In genomic region chr19:7829561-7830271, GRCh38 we compare ENCODE assay signal across 8 cellular contexts. TPM values are rescaled to one million over a fixed set of nuclear protein-coding genes. Genes with fewer than 3 reads are reported as not detected.
DNase-seq lines count a peak whose midpoint lies in the region; ATAC-seq, FAIRE-seq and TF ChIP-seq lines count a peak whose summit lies in the region.

Gene EVI5L, plus strand, starts transcription at chr19:7830218. Its CDS starts 16,325 bp downstream, at chr19:7846543.

- H3K9ac ChIP-seq in HepG2 (ENCODE audit: insufficient read depth, low read depth, low read length) = peak within 1 kb of the TSS; percentile 42; the same call in 1 of the 2 replicates

- TF ChIP-seq POLR2A in HepG2 (IDR thresholded peaks at IDR 0.05; ENCODE audit: insufficient read depth in 1 of 2, low read depth in 2 of 2, low read length in 2 of 2) = no peak

- no peaks in the 10 kb centered on the region for H3K27me3 ChIP-seq in dorsolateral prefrontal cortex
- H3K27me3 ChIP-seq in HepG2 (ENCODE audit: control insufficient read depth in 1 of 2, insufficient read depth in 2 of 2, low read length in 2 of 2) = peaks cover 1 to 4% of the 10 kb centered on the region in 2 experiments; a peak in 2 of 5 replicates

- H4K20me1 ChIP-seq in HepG2 (ENCODE audit: insufficient read depth, low read length) = no peaks in the 10 kb centered on the region

- H2AFZ ChIP-seq in HepG2 (ENCODE audit: low read length) = no peak within 1 kb of the TSS

- POLR2A ChIA-PET in HepG2 (lab: Yijun Ruan, JAX) = no interaction called here

- no peaks in the 10 kb centered on the region for H3K36me3 ChIP-seq in HepG2 (replicated peaks in 1 of 2; ENCODE audit: control insufficient read depth in 1 of 2, insufficient read depth in 2 of 2, low read length in 2 of 2)

- BruUV-seq in HepG2 (replicated peaks; lab: Mats Ljungman, UMichigan) = no TSS peak

- intact Hi-C loops in dorsolateral prefrontal cortex (cut with DNase I) = loop anchor here (2.0 to 5.0 kb wide), 3 partner anchors 38 to 1092 kb away; partner anchors contain the start of genes GPR108 (in 1 of the 2), MAP2K7 (in 1 of the 2) and TRIP10 (in 1 of the 2)
- intact Hi-C loops in HepG2 (cut with micrococcal nuclease; ENCODE audit: unreplicated experiment) = no loop called here

- ATAC-seq in GM19397 (IDR thresholded peaks at IDR 0.05; ENCODE audit: unreplicated experiment) (peak; percentile 81), HG03565 (IDR thresholded peaks at IDR 0.05; ENCODE audit: unreplicated experiment) (peak; percentile 83), HepG2 (peak; percentile 92)

- TF ChIP-seq EP300 in HepG2 (IDR thresholded peaks at IDR 0.05; ENCODE audit: low read depth in 2 of 2, low read length in 2 of 2) (no peak), HepG2 (CRISPR knock-in tag; IDR thresholded peaks at IDR 0.05; ENCODE audit: borderline replicate concordance) (no peak)

- no peaks in the 10 kb centered on the region for H3K79me2 ChIP-seq in HepG2 (ENCODE audit: insufficient read depth, low read length)

- in situ Hi-C loops in HepG2 (cut with HindIII; ENCODE audit: extremely low pct_ligation_motif_present, low pct_unique_long_range_greater_than_20kb) = no loop called here

- TF ChIP-seq RAD21 in HepG2 (CRISPR knock-in tag; IDR thresholded peaks at IDR 0.05) = no peak

- no peaks in the 10 kb centered on the region for H3K9me3 ChIP-seq in HepG2 (ENCODE audit: low read length)

- H3K27ac ChIP-seq in dorsolateral prefrontal cortex (peak within 1 kb of the TSS in 39 of 59 donors; percentile 12 to 87 (median 57)), HepG2 (ENCODE audit: extremely low read length, insufficient read depth, low read length) (no peak within 1 kb of the TSS)

- H3K4me1 ChIP-seq in HepG2 (ENCODE audit: insufficient read depth, low read length) = peaks cover 41% of the 10 kb centered on the region

- CTCF ChIA-PET in HepG2 (lab: Yijun Ruan, JAX; ENCODE audit: low intra/inter-chr PET ratio, low total read pairs) = no interaction called here

- FAIRE-seq in HepG2 (lab: Jason Lieb, UNC) = peak; percentile 98

- peak within 1 kb of the TSS; percentile 68 for H3K4me2 ChIP-seq in HepG2 (ENCODE audit: low read depth, low read length)

- peak within 1 kb of the TSS; percentile 36 to 84 (median 72) for H3K4me3 ChIP-seq in dorsolateral prefrontal cortex
- H3K4me3 ChIP-seq in HepG2 (replicated peaks in 1 of 3; ENCODE audit: insufficient read depth in 1 of 3, low read depth in 2 of 3, low read length in 3 of 3) = peak within 1 kb of the TSS; percentile 57 to 74 (median 73)

- peak in 14 of 56 donors; percentile 6 to 45 (median 16) for TF ChIP-seq CTCF in dorsolateral prefrontal cortex (IDR thresholded peaks at IDR 0.05 in 54 of 56, conservative IDR thresholded peaks at IDR 0.05 in 2 of 56; ENCODE audit: low read depth in 1 of 56, partially characterized antibody in 56 of 56)
- peak; percentile 32; the same call in 1 of the 2 replicates for TF ChIP-seq CTCF in HepG2 (CRISPR knock-in tag; IDR thresholded peaks at IDR 0.05)

- WGBS in HepG2 (ENCODE audit: low lambda C conversion rate) = 0% methylated on average over 25 of the region's 45 CpGs

- DNase-seq in C1 segment of cervical spinal cord (lab: John Stamatoyannopoulos, UW) (peak; percentile 99 to 100 (median 100)), NCI-H748 treated with DMSO at 0.1 percent for 48 hours (lab: John Stamatoyannopoulos, UW) (peak; percentile 97), dorsolateral prefrontal cortex (peak; percentile 99 to 100 (median 100)), HepG2 (ENCODE audit: low spot score) (peak; percentile 99)
- peak; percentile 100 for DNase-seq in activated CD4-positive, alpha-beta T cell treated with anti-CD3 and anti-CD28 coated beads, Interleukin-2, amount 50 U/mL, for 48 hours
- peak; percentile 99 for DNase-seq in stimulated activated CD4-positive, alpha-beta T cell treated with anti-CD3 and anti-CD28 coated beads, Interleukin-2, amount 100 ng/mL, for 48 hours

TF ChIP-seq in HepG2, 621 proteins besides CTCF, POLR2A, EP300 and RAD21 (continues in another document):
- TF ChIP-seq PAXIP1 (CRISPR knock-in tag; conservative IDR thresholded peaks at IDR 0.05) = no peak
- peak; percentile 34; the same call in 1 of the 2 replicates for TF ChIP-seq ZNF788 (CRISPR knock-in tag; IDR thresholded peaks at IDR 0.05; ENCODE audit: borderline replicate concordance)
- no peak for TF ChIP-seq REPIN1 (CRISPR knock-in tag; IDR thresholded peaks at IDR 0.05; ENCODE audit: borderline replicate concordance, low read depth)
- no peak for TF ChIP-seq ZNF207 (IDR thresholded peaks at IDR 0.05; ENCODE audit: borderline replicate concordance)
- TF ChIP-seq ELF3 (CRISPR knock-in tag; IDR thresholded peaks at IDR 0.05) = 0 out of 2 replicates have a peak, but pooled peaks have one; percentile 1
- peak; percentile 87; the same call in 1 of the 2 replicates for TF ChIP-seq FOXK1 (CRISPR knock-in tag; IDR thresholded peaks at IDR 0.05; ENCODE audit: borderline replicate concordance, low read depth)
- TF ChIP-seq NR2F6 (IDR thresholded peaks at IDR 0.05) = no peak
- no peak for TF ChIP-seq NR2F6 (CRISPR knock-in tag; IDR thresholded peaks at IDR 0.05)
- TF ChIP-seq SP2 (CRISPR knock-in tag; IDR thresholded peaks at IDR 0.05) = peak; percentile 96
- no peak for TF ChIP-seq ZNF775 (CRISPR knock-in tag; IDR thresholded peaks at IDR 0.05; ENCODE audit: borderline replicate concordance)
- TF ChIP-seq ZFY (CRISPR knock-in tag; IDR thresholded peaks at IDR 0.05) = peak; percentile 51; the same call in 1 of the 2 replicates
- peak; percentile 71 for TF ChIP-seq ELF1 (CRISPR knock-in tag; IDR thresholded peaks at IDR 0.05)
- peak; percentile 74 for TF ChIP-seq YY1 (IDR thresholded peaks at IDR 0.05; ENCODE audit: insufficient read depth, insufficient replicate concordance, low read depth, low read length)
- TF ChIP-seq SAP130 (CRISPR knock-in tag; IDR thresholded peaks at IDR 0.05; ENCODE audit: low read depth) = peak; percentile 52
- TF ChIP-seq RBM39 (IDR thresholded peaks at IDR 0.05; ENCODE audit: low read depth, low read length, poor library complexity, severe bottlenecking) = peak; percentile 59
- no peak for TF ChIP-seq KDM4B (CRISPR knock-in tag; IDR thresholded peaks at IDR 0.05)
- peak; percentile 49 for TF ChIP-seq POGZ (CRISPR knock-in tag; IDR thresholded peaks at IDR 0.05)

RNA-seq across cellular contexts. Expression of gene EVI5L, which starts in this region (rescaled TPM):
- 10 to 100 TPM; 47.6 to 92.0 (median 62.5) TPM for total RNA-seq in dorsolateral prefrontal cortex
- 1.3 and 1.7 TPM in 2 replicates for total RNA-seq in HepG2 (2016; rRNA removed; fragmentation: Illumina TruSeq; extraction: Trizol)
- 0.61 and 0.62 TPM in 2 replicates for total RNA-seq in HepG2 (2016; cell fraction: cytosol; rRNA removed; fragmentation: Illumina TruSeq; extraction: Trizol; ENCODE audit: low read depth)
- total RNA-seq in HepG2 (2016; cell fraction: insoluble cytoplasmic fraction; rRNA removed; fragmentation: Illumina TruSeq; extraction: Trizol) = 1.1 and 1.6 TPM in 2 replicates
- total RNA-seq in HepG2 (2016; cell fraction: membrane; rRNA removed; fragmentation: Illumina TruSeq; extraction: Trizol) = 1.6 and 1.7 TPM in 2 replicates
- total RNA-seq in HepG2 (2016; cell fraction: nucleus; rRNA removed; fragmentation: Illumina TruSeq; extraction: Trizol) = 1.2 and 1.7 TPM in 2 replicates
- polyA plus RNA-seq in HepG2 (2011; rRNA removed) = 2.4 and 3.1 TPM in 2 replicates
- 2.1 and 2.9 TPM in 2 replicates for polyA plus RNA-seq in HepG2 (2011; cell fraction: cytosol; rRNA removed)
- polyA plus RNA-seq in HepG2 (2011; cell fraction: nucleus; rRNA removed) = 8.0 and 8.2 TPM in 2 replicates
- 3.2 TPM in 2 replicates for polyA plus RNA-seq in HepG2 (2012)
- 0.58 and 0.84 TPM in 2 replicates for polyA plus RNA-seq in HepG2 (2016; cell fraction: cytosol; fragmentation: Illumina TruSeq; extraction: Trizol; ENCODE audit: low read depth)
- polyA plus RNA-seq in HepG2 (2016; cell fraction: insoluble cytoplasmic fraction; fragmentation: Illumina TruSeq; extraction: Trizol; ENCODE audit: low read depth) = 1.7 and 2.0 TPM in 2 replicates
- 1.4 and 1.6 TPM in 2 replicates for polyA plus RNA-seq in HepG2 (2016; cell fraction: membrane; fragmentation: Illumina TruSeq; extraction: Trizol; ENCODE audit: low read depth)
- 3.6 and 4.8 TPM in 2 replicates for polyA plus RNA-seq in HepG2 (2016; cell fraction: nucleus; fragmentation: Illumina TruSeq; extraction: Trizol; ENCODE audit: insufficient read depth, low read depth)
- polyA minus RNA-seq in HepG2 (2011; rRNA and poly(A)+ RNA removed; ENCODE audit: low replicate concordance) = 6.3 and 14.8 TPM in 2 replicates
- 1.1 and 1.3 TPM in 2 replicates for polyA minus RNA-seq in HepG2 (2011; cell fraction: cytosol; rRNA and poly(A)+ RNA removed)
- polyA minus RNA-seq in HepG2 (2011; cell fraction: nucleus; rRNA and poly(A)+ RNA removed) = 1.9 and 2.9 TPM in 2 replicates

Comparison
In these comparisons a context has a peak if more than half of its experiments do, and no peak if none do; other contexts are left out.
1. RNA of gene EVI5L (total RNA-seq): 47.6 to 92.0 TPM in dorsolateral prefrontal cortex; 0.61 to 1.7 TPM in HepG2; every median in the first group is over 10 times any median in the second.
2. Peak in every context shown above with its lines, with median percentiles within 50 percentile points of each other: DNase-seq and ATAC-seq.